Comparison of ENCODE assay signal across 1 cellular context in genomic region chr9:105679406-105680022, GRCh38.
TF ChIP-seq lines count a peak whose summit lies in the region.

No MANE protein-coding gene starts in this region.

TF ChIP-seq in HepG2, 621 proteins besides CTCF, POLR2A, EP300 and RAD21 (continued from another document):
- TF ChIP-seq SOX13 (IDR thresholded peaks at IDR 0.05) (no peak), SOX13 (CRISPR knock-in tag; conservative IDR thresholded peaks at IDR 0.05 in 1 of 2, IDR thresholded peaks at IDR 0.05 in 1 of 2) (peak in 1 of 2 experiments; percentile 87; a peak in 2 of 4 replicates), ELF1 (CRISPR knock-in tag; IDR thresholded peaks at IDR 0.05) (no peak), ZNF790 (CRISPR knock-in tag; IDR thresholded peaks at IDR 0.05; ENCODE audit: borderline replicate concordance) (no peak), SALL1 (CRISPR knock-in tag; IDR thresholded peaks at IDR 0.05) (peak; percentile 32; the same call in 1 of the 2 replicates), HNF4G (IDR thresholded peaks at IDR 0.05; ENCODE audit: borderline replicate concordance, low read depth, low read length) (peak; percentile 65), HNF4G (CRISPR knock-in tag; IDR thresholded peaks at IDR 0.05; ENCODE audit: borderline replicate concordance, low read depth) (no peak), ZNF619 (CRISPR knock-in tag; IDR thresholded peaks at IDR 0.05) (no peak), THAP7 (CRISPR knock-in tag; IDR thresholded peaks at IDR 0.05) (no peak), SKI (IDR thresholded peaks at IDR 0.05; ENCODE audit: partially characterized antibody) (peak; percentile 42), ZNF101 (CRISPR knock-in tag; IDR thresholded peaks at IDR 0.05; ENCODE audit: borderline replicate concordance, low read depth) (no peak), ZBTB38 (CRISPR knock-in tag; IDR thresholded peaks at IDR 0.05) (no peak), ZNF556 (CRISPR knock-in tag; IDR thresholded peaks at IDR 0.05; ENCODE audit: borderline replicate concordance) (no peak), CREB1 (IDR thresholded peaks at IDR 0.05) (no peak), CREB1 (CRISPR knock-in tag; IDR thresholded peaks at IDR 0.05) (peak; percentile 50; the same call in 1 of the 2 replicates), ZNF652 (CRISPR knock-in tag; IDR thresholded peaks at IDR 0.05; ENCODE audit: borderline replicate concordance, low read depth) (no peak), MED1 (CRISPR knock-in tag; IDR thresholded peaks at IDR 0.05) (0 out of 2 replicates have a peak, but pooled peaks have one; percentile 20), SOX6 (IDR thresholded peaks at IDR 0.05) (no peak), SOX6 (CRISPR knock-in tag; IDR thresholded peaks at IDR 0.05) (peak; percentile 78), AHDC1 (CRISPR knock-in tag; IDR thresholded peaks at IDR 0.05; ENCODE audit: borderline replicate concordance) (peak; percentile 33; the same call in 1 of the 2 replicates), PITX1 (CRISPR knock-in tag; IDR thresholded peaks at IDR 0.05) (peak; percentile 90), ZNF678 (CRISPR knock-in tag; IDR thresholded peaks at IDR 0.05) (no peak), ZSCAN12 (CRISPR knock-in tag; IDR thresholded peaks at IDR 0.05) (no peak), DDIT3 (CRISPR knock-in tag; IDR thresholded peaks at IDR 0.05) (no peak), RFXANK (CRISPR knock-in tag; IDR thresholded peaks at IDR 0.05) (no peak), NFYB (CRISPR knock-in tag; IDR thresholded peaks at IDR 0.05) (no peak), ARID5B (CRISPR knock-in tag; IDR thresholded peaks at IDR 0.05) (peak; percentile 62; the same call in 1 of the 2 replicates), ZNF33B (CRISPR knock-in tag; IDR thresholded peaks at IDR 0.05) (no peak)
TF ChIP-seq in HepG2: peak in this region for 39.
